ENCODE assay signal across 10 cellular contexts in the genomic region with DNA sequence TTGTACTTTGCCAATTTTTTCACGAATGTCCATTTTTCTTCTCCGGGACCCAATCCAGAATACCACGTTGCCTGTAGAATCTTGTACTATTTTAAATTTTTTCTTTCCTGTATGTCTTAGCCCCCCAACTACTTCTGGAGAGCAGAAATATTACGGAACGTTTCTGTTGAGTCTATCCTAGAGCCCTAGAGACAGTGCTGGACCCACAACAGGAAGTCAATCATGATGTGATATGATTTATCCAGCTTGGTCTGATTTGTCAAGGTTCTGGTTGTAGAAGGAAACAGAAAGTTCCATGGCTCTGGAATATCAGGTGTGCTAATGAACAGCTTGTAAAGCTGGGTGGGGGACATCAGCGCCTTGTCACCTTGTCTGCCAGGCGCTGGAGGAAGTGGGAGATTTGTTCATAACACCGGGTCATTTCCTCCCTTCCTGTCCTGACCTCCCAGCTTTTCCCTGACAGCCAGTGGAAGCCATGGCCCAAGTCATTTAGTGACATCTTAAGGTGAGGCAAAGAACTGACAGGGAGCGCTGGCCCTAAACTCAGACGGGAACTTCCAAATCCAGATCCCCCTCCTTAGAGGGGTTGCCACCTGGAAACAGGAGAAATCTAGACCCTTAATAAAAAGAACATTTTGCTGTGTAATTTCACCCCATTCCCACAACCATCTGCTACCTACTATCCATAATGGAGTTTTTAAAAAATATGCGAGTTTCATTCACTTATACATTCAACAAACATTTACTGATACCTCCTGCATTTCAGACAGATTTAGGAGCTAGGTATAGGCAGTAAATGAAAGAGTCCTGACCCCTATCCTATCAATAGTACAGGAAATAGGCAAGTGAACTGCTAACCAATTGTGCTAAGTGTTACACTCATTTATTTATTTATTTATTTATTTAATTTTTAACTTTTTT.
A peak's percentile ranks its signal among the peaks of the same experiment; 100 is the strongest.
DNase-seq lines count a peak whose midpoint lies in the region; ATAC-seq and TF ChIP-seq lines count a peak whose summit lies in the region.
"Had no signal": no experiment of that assay in that cellular context is flagged by ENCODE, and none has a peak within 500 bp of the region (broad histone marks: within the 10 kb centered on the region; RNA-seq: fewer than 3 reads in every experiment).

No MANE protein-coding gene starts in this region.

- DNase-seq in NCI-H2171 treated with DMSO at 0.1 percent for 48 hours (lab: John Stamatoyannopoulos, UW) (peak; percentile 35), NCI-H2171 (lab: John Stamatoyannopoulos, UW) (no peak), RKO (ENCODE audit: low spot score) (peak; percentile 9), fibroblast of the aortic adventitia (ENCODE audit: low read depth) (peak; percentile 25), retinal pigment epithelial cell (ENCODE audit: low read depth) (no peak), immature natural killer cell (no peak)
- DNase-seq in stimulated activated CD8-positive, alpha-beta memory T cell treated with anti-CD3 and anti-CD28 coated beads, Interleukin-4, amount 100 ng/mL, for 48 hours, result no peak
- no peak for DNase-seq in stimulated activated naive CD8-positive, alpha-beta T cell treated with anti-CD3 and anti-CD28 coated beads, Interleukin-15, Interleukin-2, amounts not matched to agents 100 U/mL and 50 U/mL, for 24 hours
- DNase-seq: activated naive CD4-positive, alpha-beta T cell treated with anti-CD3 and anti-CD28 coated beads, Interleukin-2, amount 50 U/mL, for 16 hours had no signal

- TF ChIP-seq CTCF in fibroblast of the aortic adventitia (IDR thresholded peaks at IDR 0.05; ENCODE audit: insufficient read depth, low read length) (peak; percentile 34), retinal pigment epithelial cell (conservative IDR thresholded peaks at IDR 0.05; ENCODE audit: low read depth, low read length) (peak; percentile 53)

- no peak overlapping the region for H3K4me3 Mint-ChIP-seq in immature natural killer cell

- no peak for ATAC-seq in stimulated activated naive CD8-positive, alpha-beta T cell treated with anti-CD3 and anti-CD28 coated beads, Interleukin-15, Interleukin-2, amounts not matched to agents 100 U/mL and 50 U/mL, for 24 hours

- peaks cover 0 to 2% (median 0%) of the 10 kb centered on the region in 3 donors for H3K27me3 Mint-ChIP-seq in immature natural killer cell (ENCODE audit: low read depth in 3 of 3)

- peaks cover 8 to 13% (median 10%) of the 10 kb centered on the region in 3 donors for H3K36me3 Mint-ChIP-seq in immature natural killer cell

- H3K4me1 Mint-ChIP-seq in immature natural killer cell, result peaks cover 9 to 15% of the 10 kb centered on the region in 2 donors

- no peak overlapping the region for H3K27ac Mint-ChIP-seq in immature natural killer cell

- H3K9me3 Mint-ChIP-seq in immature natural killer cell, result peaks cover 10 to 12% (median 11%) of the 10 kb centered on the region in 6 donors

- no peak overlapping the region for H3K4me3 ChIP-seq in fibroblast of the aortic adventitia (ENCODE audit: low read depth, low read length)
- no peak overlapping the region for H3K4me3 ChIP-seq in retinal pigment epithelial cell (ENCODE audit: low read length)
- H3K4me3 ChIP-seq: lung had no signal

Comparison
In these comparisons a context has a peak if more than half of its experiments do, and no peak if none do; other contexts are left out.
1. DNase-seq: peak in NCI-H2171 treated with DMSO at 0.1 percent for 48 hours (single experiment), RKO (single experiment) and fibroblast of the aortic adventitia (single experiment); none in NCI-H2171 (single experiment), retinal pigment epithelial cell (single experiment), stimulated activated CD8-positive, alpha-beta memory T cell treated with anti-CD3 and anti-CD28 coated beads, Interleukin-4, amount 100 ng/mL, for 48 hours (single experiment), stimulated activated naive CD8-positive, alpha-beta T cell treated with anti-CD3 and anti-CD28 coated beads, Interleukin-15, Interleukin-2, amounts not matched to agents 100 U/mL and 50 U/mL, for 24 hours (single experiment) and immature natural killer cell (0 of 3).